35 cellular contexts compared by ENCODE assay signal in genomic region chr1:2337501-2337900, GRCh38. TPM values are rescaled to one million over a fixed set of nuclear protein-coding genes. Genes with fewer than 3 reads are reported as not detected.
A peak's percentile ranks its signal among the peaks of the same experiment; 100 is the strongest.
DNase-seq lines count a peak whose midpoint lies in the region; ATAC-seq, FAIRE-seq and TF ChIP-seq lines count a peak whose summit lies in the region.
"Had no signal": no experiment of that assay in that cellular context is flagged by ENCODE, and none has a peak within 500 bp of the region (broad histone marks: within the 10 kb centered on the region; RNA-seq: fewer than 3 reads in every experiment).

No MANE protein-coding gene starts in this region.

- H3K27ac Mint-ChIP-seq in neural crest cell (ENCODE audit: unreplicated experiment) = peak overlapping the region; percentile 83
- peak overlapping the region; percentile 20 for H3K27ac Mint-ChIP-seq in stimulated activated effector memory CD8-positive, alpha-beta T cell treated with anti-CD3 and anti-CD28 coated beads, Interleukin-12 subunit alpha, Interleukin-12 subunit beta, amount 100 ng/mL, for 72 hours
- H3K27ac Mint-ChIP-seq in effector memory CD8-positive, alpha-beta T cell = no peak overlapping the region
- H3K27ac Mint-ChIP-seq: B cell; CD14-positive monocyte; CD4-positive, alpha-beta T cell; CD4-positive, CD25-positive, alpha-beta regulatory T cell; CD8-positive, alpha-beta memory T cell; CD8-positive, alpha-beta T cell had no signal

- H3K4me2 ChIP-seq in neuronal stem cell (ENCODE audit: insufficient read depth, low read length, poor library complexity, severe bottlenecking) = no peak overlapping the region
- H3K4me2 ChIP-seq: A549 had no signal

- peak overlapping the region; percentile 60 for H2BK5ac ChIP-seq in neuronal stem cell (ENCODE audit: low read length)

- H3K36me3 Mint-ChIP-seq in neural crest cell (ENCODE audit: low read depth) = no peaks in the 10 kb centered on the region
- H3K36me3 Mint-ChIP-seq in stimulated activated effector memory CD8-positive, alpha-beta T cell treated with anti-CD3 and anti-CD28 coated beads, Interleukin-12 subunit alpha, Interleukin-12 subunit beta, amount 100 ng/mL, for 72 hours = no peaks in the 10 kb centered on the region
- no peaks in the 10 kb centered on the region for H3K36me3 Mint-ChIP-seq in effector memory CD8-positive, alpha-beta T cell (ENCODE audit: insufficient read depth)
- H3K36me3 Mint-ChIP-seq: CD14-positive monocyte; CD4-positive, alpha-beta memory T cell; CD4-positive, CD25-positive, alpha-beta regulatory T cell; CD8-positive, alpha-beta memory T cell; CD8-positive, alpha-beta T cell had no signal

- no peak overlapping the region for H3K14ac ChIP-seq in neuronal stem cell (ENCODE audit: low read length)

- TF ChIP-seq CTCF in neural crest cell (conservative IDR thresholded peaks at IDR 0.05) (no peak), GM13976 (IDR thresholded peaks at IDR 0.05; ENCODE audit: borderline replicate concordance, control extremely low read depth, extremely low read depth, insufficient read depth, missing control alignments) (no peak)

- peak overlapping the region; percentile 93 for H2BK15ac ChIP-seq in neuronal stem cell (ENCODE audit: low read length)

- no peak overlapping the region for H3K4ac ChIP-seq in neuronal stem cell (ENCODE audit: low read length)

- ATAC-seq in stimulated activated effector memory CD8-positive, alpha-beta T cell treated with anti-CD3 and anti-CD28 coated beads, Interleukin-12 subunit alpha, Interleukin-12 subunit beta, amount 100 ng/mL, for 72 hours = no peak
- ATAC-seq in effector memory CD8-positive, alpha-beta T cell (replicated peaks) = no peak
- ATAC-seq: CD8-positive, alpha-beta T cell had no signal

- H3K36me3 ChIP-seq in neuronal stem cell (replicated peaks in 1 of 2; ENCODE audit: control insufficient read depth in 2 of 2, insufficient read depth in 2 of 2, low read length in 2 of 2) = no peaks in the 10 kb centered on the region
- H3K36me3 ChIP-seq: BE2C; BLaER1; BLaER1 treated with 17β-estradiol and CSF1 and Interleukin-3, amounts not matched to agents 10 nM and 100 nM had no signal

- peak overlapping the region; percentile 81 for H3K18ac ChIP-seq in neuronal stem cell (ENCODE audit: low read length)

- peak overlapping the region; percentile 47 for H2BK12ac ChIP-seq in neuronal stem cell (ENCODE audit: low read length)

- H3K9me3 ChIP-seq in neuronal stem cell (replicated peaks in 1 of 2; ENCODE audit: control insufficient read depth in 2 of 2, insufficient read depth in 1 of 2, low read depth in 1 of 2, low read length in 2 of 2) = no peaks in the 10 kb centered on the region
- H3K9me3 ChIP-seq: A549; BE2C; BLaER1; BLaER1 treated with 17β-estradiol and CSF1 and Interleukin-3, amounts not matched to agents 10 nM and 100 nM; Caco-2 had no signal

- H3K4me1 Mint-ChIP-seq in neural crest cell = no peaks in the 10 kb centered on the region
- no peaks in the 10 kb centered on the region for H3K4me1 Mint-ChIP-seq in stimulated activated effector memory CD8-positive, alpha-beta T cell treated with anti-CD3 and anti-CD28 coated beads, Interleukin-12 subunit alpha, Interleukin-12 subunit beta, amount 100 ng/mL, for 72 hours
- peaks cover 0 to 1% of the 10 kb centered on the region in 2 donors for H3K4me1 Mint-ChIP-seq in effector memory CD8-positive, alpha-beta T cell (ENCODE audit: low read depth in 2 of 2)
- H3K4me1 Mint-ChIP-seq: B cell; CD14-positive monocyte; CD4-positive, alpha-beta memory T cell; CD4-positive, CD25-positive, alpha-beta regulatory T cell; CD8-positive, alpha-beta memory T cell had no signal

- no peaks in the 10 kb centered on the region for H3K79me1 ChIP-seq in neuronal stem cell (ENCODE audit: low read depth, low read length)

- no peak overlapping the region for H3K27ac ChIP-seq in neuronal stem cell (replicated peaks; ENCODE audit: low read length)
- H3K27ac ChIP-seq: 22Rv1; A549; BLaER1; BLaER1 treated with 17β-estradiol and CSF1 and Interleukin-3, amounts not matched to agents 10 nM and 100 nM; C4-2B had no signal

- no peak overlapping the region for H2AFZ ChIP-seq in neuronal stem cell (ENCODE audit: low read length)

- H3K9ac ChIP-seq in neuronal stem cell (ENCODE audit: low read depth, low read length, poor library complexity) = no peak overlapping the region
- H3K9ac ChIP-seq: BLaER1 had no signal

- DNase-seq in neural crest cell (ENCODE audit: low read depth, low spot score) (no peak), neuronal stem cell (ENCODE audit: low spot score) (no peak), GM13976 (ENCODE audit: low spot score) (no peak), frontal cortex (ENCODE audit: low spot score in 2 of 2) (no peak)
- DNase-seq in stimulated activated effector memory CD8-positive, alpha-beta T cell treated with anti-CD3 and anti-CD28 coated beads, Interleukin-12 subunit alpha, Interleukin-12 subunit beta, amount 100 ng/mL, for 72 hours (ENCODE audit: low spot score in 2 of 2) = no peak
- DNase-seq in effector memory CD8-positive, alpha-beta T cell = no peak
- DNase-seq: 8988T; ACHN; AML-193; BE2C; C1 segment of cervical spinal cord; Caco-2; Calu3; CD4-positive, alpha-beta memory T cell; CD4-positive, alpha-beta T cell; CD4-positive, CD25-positive, alpha-beta regulatory T cell; CD8-positive, alpha-beta memory T cell; COR-L47; DMS 273 treated with DMSO at 0.1 percent for 48 hours; DMS153; DMS53; DMS79; DMS79 treated with DMSO at 0.1 percent for 48 hours; DND-41; EL had no signal

- peak overlapping the region; percentile 98 for H2AK5ac ChIP-seq in neuronal stem cell (ENCODE audit: low read depth, low read length)

- H2BK120ac ChIP-seq in neuronal stem cell (ENCODE audit: low read depth, low read length) = no peak overlapping the region

- peaks cover 1 to 13% of the 10 kb centered on the region in 2 donors for H3K4me1 ChIP-seq in neuronal stem cell (ENCODE audit: control insufficient read depth in 2 of 2, insufficient read depth in 1 of 2, low read depth in 1 of 2, low read length in 2 of 2)
- H3K4me1 ChIP-seq: BE2C, Caco-2 had no signal

- H4K91ac ChIP-seq in neuronal stem cell (ENCODE audit: low read depth, low read length, poor library complexity) = no peak overlapping the region

- no peaks in the 10 kb centered on the region for H3K9me3 Mint-ChIP-seq in neural crest cell
- no peaks in the 10 kb centered on the region for H3K9me3 Mint-ChIP-seq in stimulated activated effector memory CD8-positive, alpha-beta T cell treated with anti-CD3 and anti-CD28 coated beads, Interleukin-12 subunit alpha, Interleukin-12 subunit beta, amount 100 ng/mL, for 72 hours
- H3K9me3 Mint-ChIP-seq in effector memory CD8-positive, alpha-beta T cell = no peaks in the 10 kb centered on the region
- H3K9me3 Mint-ChIP-seq: CD4-positive, alpha-beta memory T cell; CD4-positive, alpha-beta T cell; CD4-positive, CD25-positive, alpha-beta regulatory T cell; CD8-positive, alpha-beta memory T cell; CD8-positive, alpha-beta T cell had no signal

- WGBS in neuronal stem cell (ENCODE audit: extremely low coverage in 2 of 2, insufficient read length in 2 of 2, insufficient replicate concordance in 1 of 2), 2 donors = no CpG with 5 or more reads among the region's 10 CpGs

- H3K27me3 Mint-ChIP-seq in neural crest cell (ENCODE audit: low read depth) = no peaks in the 10 kb centered on the region
- H3K27me3 Mint-ChIP-seq in effector memory CD8-positive, alpha-beta T cell = no peaks in the 10 kb centered on the region
- H3K27me3 Mint-ChIP-seq: B cell; CD4-positive, alpha-beta memory T cell; CD4-positive, alpha-beta T cell; CD4-positive, CD25-positive, alpha-beta regulatory T cell; CD8-positive, alpha-beta memory T cell had no signal

- no peaks in the 10 kb centered on the region for H3K27me3 ChIP-seq in neuronal stem cell (ENCODE audit: control insufficient read depth in 3 of 3, insufficient read depth in 3 of 3, low read depth in 1 of 3, low read length in 3 of 3)
- H3K27me3 ChIP-seq: BE2C had no signal

- FAIRE-seq in frontal cortex (lab: Jason Lieb, UNC) = no peak
- FAIRE-seq: A204.1, A549, D721Med had no signal

- H3K4me3 Mint-ChIP-seq in neural crest cell = no peak overlapping the region
- H3K4me3 Mint-ChIP-seq in stimulated activated effector memory CD8-positive, alpha-beta T cell treated with anti-CD3 and anti-CD28 coated beads, Interleukin-12 subunit alpha, Interleukin-12 subunit beta, amount 100 ng/mL, for 72 hours = no peak overlapping the region
- H3K4me3 Mint-ChIP-seq in effector memory CD8-positive, alpha-beta T cell = no peak overlapping the region
- H3K4me3 Mint-ChIP-seq: B cell; CD14-positive monocyte; CD4-positive, alpha-beta memory T cell; CD4-positive, alpha-beta T cell; CD4-positive, CD25-positive, alpha-beta regulatory T cell; CD8-positive, alpha-beta memory T cell; CD8-positive, alpha-beta T cell had no signal

- H3K23ac ChIP-seq in neuronal stem cell (ENCODE audit: low read depth, low read length, poor library complexity) = peak overlapping the region; percentile 58

- no peak overlapping the region for H3K4me3 ChIP-seq in neuronal stem cell (ENCODE audit: low read length in 2 of 2)
- H3K4me3 ChIP-seq: A549; BLaER1; BLaER1 treated with 17β-estradiol and CSF1 and Interleukin-3, amounts not matched to agents 10 nM and 100 nM had no signal

- H4K8ac ChIP-seq in neuronal stem cell (ENCODE audit: low read depth, low read length) = no peak overlapping the region

- in situ Hi-C loops in GM13976 (cut with MboI; ENCODE audit: low sequenced_read_pairs, unreplicated experiment) = no loop called here

RNA-seq across cellular contexts. Expression of gene MORN1, which starts 53.9 kb away (rescaled TPM):
- total RNA-seq in neural crest cell (23.7 and 24.4 TPM in 2 replicates), frontal cortex (11.0 TPM)
- polyA plus RNA-seq in neuronal stem cell (2013, experiment 1 of 2) = 7.1 TPM
- polyA plus RNA-seq in neuronal stem cell (2013, experiment 2 of 2) = 7.9 TPM

RNA-seq across cellular contexts. Expression of gene RER1, which starts 54.1 kb away (rescaled TPM):
- total RNA-seq in neural crest cell (108 and 111 TPM in 2 replicates), frontal cortex (29.8 TPM)
- 63.2 TPM for polyA plus RNA-seq in neuronal stem cell (2013, experiment 1 of 2)
- 64.3 TPM for polyA plus RNA-seq in neuronal stem cell (2013, experiment 2 of 2)

Comparison
In these comparisons a context has a peak if more than half of its experiments do, and no peak if none do; other contexts are left out.
1. H3K27ac Mint-ChIP-seq: peak in neural crest cell (single experiment) and stimulated activated effector memory CD8-positive, alpha-beta T cell treated with anti-CD3 and anti-CD28 coated beads, Interleukin-12 subunit alpha, Interleukin-12 subunit beta, amount 100 ng/mL, for 72 hours (single experiment); none in effector memory CD8-positive, alpha-beta T cell (0 of 2).